ENCODE assay signal across 1 cellular context in genomic region chr1:110338200-110339039, GRCh38.
TF ChIP-seq lines count a peak whose summit lies in the region.

No MANE protein-coding gene starts in this region.

TF ChIP-seq in HepG2, 621 proteins besides CTCF, POLR2A, EP300 and RAD21 (continued from another document and continues in another):
- TF ChIP-seq MXD3 (CRISPR knock-in tag; IDR thresholded peaks at IDR 0.05), result peak; percentile 82; the same call in 1 of the 2 replicates
- TF ChIP-seq PHF8 (CRISPR knock-in tag; IDR thresholded peaks at IDR 0.05), result peak; percentile 72
- TF ChIP-seq CEBPZ (IDR thresholded peaks at IDR 0.05; ENCODE audit: low read length), result no peak
- 0 out of 2 replicates have a peak, but pooled peaks have one; percentile 22 for TF ChIP-seq HMG20A (CRISPR knock-in tag; IDR thresholded peaks at IDR 0.05; ENCODE audit: borderline replicate concordance)
- TF ChIP-seq NR3C1 (CRISPR knock-in tag; IDR thresholded peaks at IDR 0.05), result no peak
- no peak for TF ChIP-seq ATF6 (CRISPR knock-in tag; conservative IDR thresholded peaks at IDR 0.05)
- no peak; the same call in 1 of the 2 replicates for TF ChIP-seq BORCS8-MEF2B (CRISPR knock-in tag; IDR thresholded peaks at IDR 0.05)
- TF ChIP-seq ZNF432 (CRISPR knock-in tag; IDR thresholded peaks at IDR 0.05; ENCODE audit: borderline replicate concordance), result no peak
- no peak for TF ChIP-seq MAFK (conservative IDR thresholded peaks at IDR 0.05 in 1 of 2, IDR thresholded peaks at IDR 0.05 in 1 of 2; ENCODE audit: low read length in 2 of 2)
- no peak for TF ChIP-seq ZNF775 (CRISPR knock-in tag; IDR thresholded peaks at IDR 0.05; ENCODE audit: borderline replicate concordance)
- no peak for TF ChIP-seq SRF (IDR thresholded peaks at IDR 0.05; ENCODE audit: low read depth, low read length)
- no peak; the same call in 1 of the 2 replicates for TF ChIP-seq ZNF451 (CRISPR knock-in tag; IDR thresholded peaks at IDR 0.05)
- TF ChIP-seq SIX4 (CRISPR knock-in tag; IDR thresholded peaks at IDR 0.05), result no peak; the same call in 1 of the 2 replicates
- TF ChIP-seq ZNF83 (CRISPR knock-in tag; IDR thresholded peaks at IDR 0.05; ENCODE audit: borderline replicate concordance), result no peak
- TF ChIP-seq ZNF780A (CRISPR knock-in tag; IDR thresholded peaks at IDR 0.05), result peak; percentile 80; the same call in 1 of the 2 replicates
- no peak for TF ChIP-seq HNRNPL (IDR thresholded peaks at IDR 0.05; ENCODE audit: low read depth, low read length)
- 0 out of 2 replicates have a peak, but pooled peaks have one; percentile 4 for TF ChIP-seq HCFC1 (IDR thresholded peaks at IDR 0.05; ENCODE audit: low read depth, low read length)
- no peak; the same call in 1 of the 2 replicates for TF ChIP-seq ZBTB7B (CRISPR knock-in tag; IDR thresholded peaks at IDR 0.05)
- TF ChIP-seq POGK (CRISPR knock-in tag; conservative IDR thresholded peaks at IDR 0.05), result no peak; the same call in 1 of the 2 replicates
- 0 out of 2 replicates have a peak, but pooled peaks have one; percentile 65 for TF ChIP-seq ZNF570 (CRISPR knock-in tag; IDR thresholded peaks at IDR 0.05; ENCODE audit: borderline replicate concordance)
- 0 out of 2 replicates have a peak, but pooled peaks have one; percentile 47 for TF ChIP-seq ZNF33B (CRISPR knock-in tag; IDR thresholded peaks at IDR 0.05)
- no peak for TF ChIP-seq ZNF713 (CRISPR knock-in tag; IDR thresholded peaks at IDR 0.05)
- TF ChIP-seq TP53 (CRISPR knock-in tag; conservative IDR thresholded peaks at IDR 0.05), result peak; percentile 15; the same call in 1 of the 2 replicates
- TF ChIP-seq ZFP37 (CRISPR knock-in tag; IDR thresholded peaks at IDR 0.05; ENCODE audit: borderline replicate concordance), result 0 out of 2 replicates have a peak, but pooled peaks have one; percentile 14
- TF ChIP-seq TRAFD1 (CRISPR knock-in tag; IDR thresholded peaks at IDR 0.05; ENCODE audit: borderline replicate concordance), result 0 out of 2 replicates have a peak, but pooled peaks have one; percentile 69
- TF ChIP-seq ZSCAN22 (CRISPR knock-in tag; IDR thresholded peaks at IDR 0.05), result no peak
- no peak for TF ChIP-seq HDAC6 (IDR thresholded peaks at IDR 0.05; ENCODE audit: low read depth, low read length)
- no peak; the same call in 1 of the 2 replicates for TF ChIP-seq ZHX1 (CRISPR knock-in tag; IDR thresholded peaks at IDR 0.05; ENCODE audit: low read depth)
- no peak for TF ChIP-seq ARID3A (IDR thresholded peaks at IDR 0.05; ENCODE audit: low read depth, low read length)
- no peak for TF ChIP-seq ZNF207 (IDR thresholded peaks at IDR 0.05; ENCODE audit: borderline replicate concordance)
- no peak for TF ChIP-seq ZNF124 (CRISPR knock-in tag; IDR thresholded peaks at IDR 0.05)
- TF ChIP-seq DZIP1 (CRISPR knock-in tag; IDR thresholded peaks at IDR 0.05), result no peak
- no peak; the same call in 1 of the 2 replicates for TF ChIP-seq DR1 (CRISPR knock-in tag; IDR thresholded peaks at IDR 0.05)
- no peak for TF ChIP-seq ZEB1 (IDR thresholded peaks at IDR 0.05; ENCODE audit: insufficient replicate concordance, low read depth)
- TF ChIP-seq MAFF (IDR thresholded peaks at IDR 0.05; ENCODE audit: low read depth, low read length), result no peak
- no peak for TF ChIP-seq WIZ (CRISPR knock-in tag; IDR thresholded peaks at IDR 0.05)
- peak; percentile 43; the same call in 1 of the 2 replicates for TF ChIP-seq TGIF2 (CRISPR knock-in tag; IDR thresholded peaks at IDR 0.05)
- peak; percentile 61; the same call in 1 of the 2 replicates for TF ChIP-seq ZFP90 (CRISPR knock-in tag; IDR thresholded peaks at IDR 0.05; ENCODE audit: borderline replicate concordance)
- TF ChIP-seq ZNF496 (CRISPR knock-in tag; IDR thresholded peaks at IDR 0.05; ENCODE audit: insufficient replicate concordance), result no peak
- no peak for TF ChIP-seq FOXO1 (CRISPR knock-in tag; IDR thresholded peaks at IDR 0.05)
- TF ChIP-seq NFKBIZ (CRISPR knock-in tag; IDR thresholded peaks at IDR 0.05), result peak; percentile 36; the same call in 1 of the 2 replicates
- peak; percentile 37; the same call in 1 of the 2 replicates for TF ChIP-seq HINFP (CRISPR knock-in tag; IDR thresholded peaks at IDR 0.05; ENCODE audit: low read depth)
- TF ChIP-seq ZNF580 (CRISPR knock-in tag; IDR thresholded peaks at IDR 0.05; ENCODE audit: borderline replicate concordance, low read depth), result peak; percentile 80
